ENCODE assay signal across 14 cellular contexts in genomic region chr3:110521019-110521418, GRCh38.
DNase-seq lines count a peak whose midpoint lies in the region; ATAC-seq and TF ChIP-seq lines count a peak whose summit lies in the region.
"Had no signal": no experiment of that assay in that cellular context is flagged by ENCODE, and none has a peak within 500 bp of the region (broad histone marks: within the 10 kb centered on the region; RNA-seq: fewer than 3 reads in every experiment).

No MANE protein-coding gene starts in this region.

- H3K4me1 Mint-ChIP-seq in CD14-positive monocyte: no peaks in the 10 kb centered on the region

- H3K4me1 ChIP-seq in MM.1S (ENCODE audit: low read length): no peaks in the 10 kb centered on the region

- no peaks in the 10 kb centered on the region for H3K27me3 ChIP-seq in MM.1S (replicated peaks; ENCODE audit: insufficient read depth, low read length)
- no peaks in the 10 kb centered on the region for H3K27me3 ChIP-seq in WERI-Rb-1 (ENCODE audit: insufficient read depth, low read depth, severe bottlenecking)

- no peak overlapping the region for H2AFZ ChIP-seq in MM.1S (ENCODE audit: low read length)

- no peaks in the 10 kb centered on the region for H3K79me2 ChIP-seq in MM.1S (ENCODE audit: low read length)

- H3K9me2 ChIP-seq in MM.1S (replicated peaks; ENCODE audit: insufficient read depth, low read length): no peaks in the 10 kb centered on the region

- H3K27ac Mint-ChIP-seq in CD14-positive monocyte: no peak overlapping the region

- no peaks in the 10 kb centered on the region for H3K36me3 Mint-ChIP-seq in CD14-positive monocyte

- ATAC-seq in SK-N-SH treated with all-trans-retinoic acid at 6 μM for 48 hours (peak; percentile 81), HG02642 (IDR thresholded peaks at IDR 0.05; ENCODE audit: poor library complexity, unreplicated experiment) (no peak)

- no peak overlapping the region for H3K4me3 ChIP-seq in retinal pigment epithelial cell (ENCODE audit: low read length)
- no peak overlapping the region for H3K4me3 ChIP-seq in MM.1S (ENCODE audit: low read length)
- H3K4me3 ChIP-seq in WERI-Rb-1 (ENCODE audit: low read depth, low read length): no peak overlapping the region
- H3K4me3 ChIP-seq: SK-N-MC had no signal

- no peaks in the 10 kb centered on the region for H3K27me3 Mint-ChIP-seq in CD14-positive monocyte (ENCODE audit: low read depth in 3 of 3)

- no peak for TF ChIP-seq CTCF in retinal pigment epithelial cell (conservative IDR thresholded peaks at IDR 0.05; ENCODE audit: low read depth, low read length)
- TF ChIP-seq CTCF in CD14-positive monocyte (IDR thresholded peaks at IDR 0.05): no peak
- no peak for TF ChIP-seq CTCF in MM.1S (IDR thresholded peaks at IDR 0.05; ENCODE audit: low read length)
- no peak for TF ChIP-seq CTCF in WERI-Rb-1 (IDR thresholded peaks at IDR 0.05; ENCODE audit: low read depth, low read length)

- intact Hi-C loops in CD14-positive monocyte (cut with micrococcal nuclease): no loop called here

- no peaks in the 10 kb centered on the region for H3K36me3 ChIP-seq in MM.1S (replicated peaks; ENCODE audit: insufficient read depth, low read length)
- no peaks in the 10 kb centered on the region for H3K36me3 ChIP-seq in WERI-Rb-1

- H4K20me1 ChIP-seq in MM.1S (ENCODE audit: insufficient read depth, low read length): no peaks in the 10 kb centered on the region

- peaks cover 0 to 10% (median 4%) of the 10 kb centered on the region in 7 donors for H3K9me3 Mint-ChIP-seq in CD14-positive monocyte

- no peak overlapping the region for H3K27ac ChIP-seq in MM.1S (ENCODE audit: low read length)
- no peak overlapping the region for H3K27ac ChIP-seq in WERI-Rb-1
- H3K27ac ChIP-seq: SK-N-MC had no signal

- no peak overlapping the region for H3K4me2 ChIP-seq in MM.1S (ENCODE audit: low read depth, low read length)

- no peak overlapping the region for H3K9ac ChIP-seq in MM.1S (ENCODE audit: low read length)

- H3K9me3 ChIP-seq in MM.1S (replicated peaks; ENCODE audit: insufficient read depth, low read length) (no peaks in the 10 kb centered on the region), WERI-Rb-1 (ENCODE audit: severe bottlenecking) (no peaks in the 10 kb centered on the region)

- peak; percentile 54 for DNase-seq in GM04504 (ENCODE audit: low read depth)
- peak; percentile 84 to 88 for DNase-seq in erythroblast (lab: John Stamatoyannopoulos, UW)
- DNase-seq in retinal pigment epithelial cell (ENCODE audit: low read depth): peak; percentile 61
- DNase-seq in CD14-positive monocyte (ENCODE audit: low spot score): no peak
- no peak for DNase-seq in MM.1S
- no peak for DNase-seq in WERI-Rb-1
- DNase-seq: activated CD4-positive, alpha-beta T cell treated with anti-CD3 and anti-CD28 coated beads for 48 hours; activated gamma-delta T cell treated with Interleukin-2 at 50 U/mL for 16 hours; DMS153; NCI-H1048; NCI-H748 treated with DMSO at 0.1 percent for 48 hours had no signal

- H3K4me3 Mint-ChIP-seq in CD14-positive monocyte: no peak overlapping the region

- H3F3A ChIP-seq in MM.1S (ENCODE audit: insufficient read depth, low read length): no peaks in the 10 kb centered on the region

- no peak for TF ChIP-seq POLR2A in erythroblast (IDR thresholded peaks at IDR 0.05; ENCODE audit: low read length)

TF ChIP-seq in SK-N-SH treated with all-trans-retinoic acid at 6 μM for 48 hours, 23 proteins besides CTCF, POLR2A, EP300 and RAD21:
- TF ChIP-seq POU6F1 (CRISPR knock-in tag; IDR thresholded peaks at IDR 0.05; ENCODE audit: borderline replicate concordance, low read depth) (no peak), ZNF70 (CRISPR knock-in tag; IDR thresholded peaks at IDR 0.05) (no peak), TCF4 (CRISPR knock-in tag; IDR thresholded peaks at IDR 0.05; ENCODE audit: borderline replicate concordance) (no peak), GLIS3 (CRISPR knock-in tag; IDR thresholded peaks at IDR 0.05) (no peak), BACH2 (CRISPR knock-in tag; IDR thresholded peaks at IDR 0.05; ENCODE audit: borderline replicate concordance) (no peak), ZC3H10 (CRISPR knock-in tag; IDR thresholded peaks at IDR 0.05) (no peak), CSRNP3 (CRISPR knock-in tag; IDR thresholded peaks at IDR 0.05) (no peak), SNAI2 (CRISPR knock-in tag; IDR thresholded peaks at IDR 0.05) (no peak), OSR1 (CRISPR knock-in tag; IDR thresholded peaks at IDR 0.05) (no peak), PATZ1 (CRISPR knock-in tag; IDR thresholded peaks at IDR 0.05; ENCODE audit: borderline replicate concordance) (no peak), CSDC2 (CRISPR knock-in tag; IDR thresholded peaks at IDR 0.05) (no peak), PPARA (CRISPR knock-in tag; IDR thresholded peaks at IDR 0.05; ENCODE audit: borderline replicate concordance) (no peak), ARNTL (CRISPR knock-in tag; IDR thresholded peaks at IDR 0.05; ENCODE audit: borderline replicate concordance, low read depth) (no peak), CREB5 (CRISPR knock-in tag; IDR thresholded peaks at IDR 0.05; ENCODE audit: low read depth) (no peak), ZNF8 (CRISPR knock-in tag; IDR thresholded peaks at IDR 0.05) (no peak), TOX (CRISPR knock-in tag; IDR thresholded peaks at IDR 0.05; ENCODE audit: borderline replicate concordance) (no peak)

Comparison
In these comparisons a context has a peak if more than half of its experiments do, and no peak if none do; other contexts are left out.
1. DNase-seq: peak in GM04504 (single experiment), erythroblast (2 of 2) and retinal pigment epithelial cell (single experiment); none in CD14-positive monocyte (single experiment), MM.1S (single experiment) and WERI-Rb-1 (single experiment).